Comparison of ENCODE assay signal across 16 cellular contexts in the genomic region with DNA sequence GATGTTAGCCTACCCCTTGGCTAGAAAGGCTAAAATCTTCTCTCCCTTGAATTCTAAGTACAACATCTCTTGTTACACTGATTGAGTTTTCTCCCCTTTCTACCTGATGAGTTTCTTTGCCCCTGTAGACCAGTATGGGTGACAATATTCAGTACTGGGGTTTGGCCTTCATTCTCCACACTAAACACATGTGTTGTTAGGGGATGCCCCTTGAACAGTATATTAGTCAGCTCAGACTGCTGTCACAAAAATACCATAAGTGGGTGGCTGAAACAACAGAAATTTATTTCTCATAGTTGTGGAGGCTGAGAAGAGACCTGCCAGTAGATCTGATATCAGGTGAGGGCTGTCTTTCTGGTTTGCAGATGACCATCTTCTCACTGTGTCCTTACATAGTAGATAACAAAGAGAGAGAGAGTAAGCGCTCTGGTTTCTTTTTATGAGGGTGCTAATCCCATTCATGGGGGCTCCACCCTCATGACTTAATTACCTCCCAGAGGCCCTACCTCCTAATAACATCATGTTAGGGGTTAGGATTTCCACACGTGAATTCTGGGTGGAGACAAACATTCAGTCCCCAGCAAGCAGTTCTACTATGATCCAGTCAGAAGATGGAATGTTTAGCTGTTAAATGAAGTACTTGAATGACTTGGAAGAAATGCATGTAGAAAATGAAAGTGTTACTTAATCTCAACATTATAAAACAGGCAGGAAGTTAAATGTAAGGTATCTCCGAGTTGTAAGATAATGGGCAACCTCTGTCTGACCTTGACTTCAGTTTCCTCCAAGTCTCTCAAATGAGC. TPM values are rescaled to one million over a fixed set of nuclear protein-coding genes. Genes with fewer than 3 reads are reported as not detected.
DNase-seq lines count a peak whose midpoint lies in the region; ATAC-seq, FAIRE-seq and TF ChIP-seq lines count a peak whose summit lies in the region.
"Had no signal": no experiment of that assay in that cellular context is flagged by ENCODE, and none has a peak within 500 bp of the region (broad histone marks: within the 10 kb centered on the region; RNA-seq: fewer than 3 reads in every experiment).

No MANE protein-coding gene starts in this region.

- H3K4me3 ChIP-seq in pancreas (no peak overlapping the region), neuronal stem cell (ENCODE audit: low read length in 2 of 2) (no peak overlapping the region), right atrium auricular region (no peak overlapping the region)
- H3K4me3 ChIP-seq: MG63, mucosa of descending colon, suprapubic skin had no signal

- H4K8ac ChIP-seq in neuronal stem cell (ENCODE audit: low read depth, low read length) = no peak overlapping the region

- H3K9me3 ChIP-seq in pancreas = no peaks in the 10 kb centered on the region
- no peaks in the 10 kb centered on the region for H3K9me3 ChIP-seq in neuronal stem cell (replicated peaks in 1 of 2; ENCODE audit: control insufficient read depth in 2 of 2, insufficient read depth in 1 of 2, low read depth in 1 of 2, low read length in 2 of 2)
- H3K9me3 ChIP-seq in right atrium auricular region = no peaks in the 10 kb centered on the region
- H3K9me3 ChIP-seq: MG63, mucosa of descending colon, suprapubic skin had no signal

- no peak overlapping the region for H3K9ac ChIP-seq in neuronal stem cell (ENCODE audit: low read depth, low read length, poor library complexity)

- H3K27ac Mint-ChIP-seq in activated CD4-positive, alpha-beta T cell treated with anti-CD3 and anti-CD28 coated beads, Interleukin-2, amount 10 ng/mL, durations not matched to agents 24 days and 14 days = peak overlapping the region; percentile 79

- H3K4me2 ChIP-seq in neuronal stem cell (ENCODE audit: insufficient read depth, low read length, poor library complexity, severe bottlenecking) = no peak overlapping the region

- H2AK5ac ChIP-seq in neuronal stem cell (ENCODE audit: low read depth, low read length) = no peak overlapping the region

- FAIRE-seq in pancreas (lab: Jason Lieb, UNC) = no peak
- FAIRE-seq: A204.1 had no signal

- no peak overlapping the region for H3K23ac ChIP-seq in neuronal stem cell (ENCODE audit: low read depth, low read length, poor library complexity)

- H3K14ac ChIP-seq in neuronal stem cell (ENCODE audit: low read length) = no peak overlapping the region

- peaks cover 12% of the 10 kb centered on the region for H3K4me1 Mint-ChIP-seq in activated CD4-positive, alpha-beta T cell treated with anti-CD3 and anti-CD28 coated beads, Interleukin-2, amount 10 ng/mL, durations not matched to agents 24 days and 14 days

- H3K36me3 Mint-ChIP-seq in activated CD4-positive, alpha-beta T cell treated with anti-CD3 and anti-CD28 coated beads, Interleukin-2, amount 10 ng/mL, durations not matched to agents 24 days and 14 days (ENCODE audit: low read depth) = peaks cover 48% of the 10 kb centered on the region

- no peak for DNase-seq in activated CD4-positive, alpha-beta T cell treated with anti-CD3 and anti-CD28 coated beads, Interleukin-2, amount 10 ng/mL, durations not matched to agents 24 days and 14 days
- no peak for DNase-seq in activated CD4-positive, alpha-beta T cell treated with anti-CD3 and anti-CD28 coated beads, Interleukin-2, amount 50 U/mL, for 1 hour
- DNase-seq in pancreas (no peak), neuronal stem cell (ENCODE audit: low spot score) (no peak), anterior cingulate cortex (lab: John Stamatoyannopoulos, UW) (no peak), right atrium auricular region (ENCODE audit: low spot score) (no peak)
- DNase-seq: MG63, mucosa of descending colon, NCI-H446, retina, RPMI8226, T1000 had no signal

- no peak overlapping the region for H2BK120ac ChIP-seq in neuronal stem cell (ENCODE audit: low read depth, low read length)

- no peak overlapping the region for H2BK5ac ChIP-seq in neuronal stem cell (ENCODE audit: low read length)

- no peaks in the 10 kb centered on the region for H3K27me3 ChIP-seq in pancreas
- no peaks in the 10 kb centered on the region for H3K27me3 ChIP-seq in neuronal stem cell (ENCODE audit: control insufficient read depth in 3 of 3, insufficient read depth in 3 of 3, low read depth in 1 of 3, low read length in 3 of 3)
- no peaks in the 10 kb centered on the region for H3K27me3 ChIP-seq in right atrium auricular region
- H3K27me3 ChIP-seq: MG63, suprapubic skin had no signal

- no peak overlapping the region for H3K4me3 Mint-ChIP-seq in activated CD4-positive, alpha-beta T cell treated with anti-CD3 and anti-CD28 coated beads, Interleukin-2, amount 10 ng/mL, durations not matched to agents 24 days and 14 days

- no peak overlapping the region for H3K18ac ChIP-seq in neuronal stem cell (ENCODE audit: low read length)

- no peak overlapping the region for H2BK12ac ChIP-seq in neuronal stem cell (ENCODE audit: low read length)

- H3K27me3 Mint-ChIP-seq in activated CD4-positive, alpha-beta T cell treated with anti-CD3 and anti-CD28 coated beads, Interleukin-2, amount 10 ng/mL, durations not matched to agents 24 days and 14 days = no peaks in the 10 kb centered on the region

- intact Hi-C loops in activated CD4-positive, alpha-beta T cell treated with anti-CD3 and anti-CD28 coated beads, Interleukin-2, amount 10 ng/mL, durations not matched to agents 24 days and 14 days (cut with micrococcal nuclease) = loop anchor here (1.0 to 5.0 kb wide), 3 partner anchors 16 to 203 kb away; a partner anchor contains a TSS
- intact Hi-C loops in pancreas (cut with DNase I) = no loop called here

- H3K36me3 ChIP-seq in pancreas (peaks cover 5 to 30% (median 13%) of the 10 kb centered on the region in 3 donors), neuronal stem cell (replicated peaks in 1 of 2; ENCODE audit: control insufficient read depth in 2 of 2, insufficient read depth in 2 of 2, low read length in 2 of 2) (peaks cover 8 to 85% of the 10 kb centered on the region in 2 donors), right atrium auricular region (peaks cover 28% of the 10 kb centered on the region)
- H3K36me3 ChIP-seq: MG63 had no signal

- H2AFZ ChIP-seq in neuronal stem cell (ENCODE audit: low read length) = no peak overlapping the region

- WGBS in pancreas, 2 donors = 54 to 64% methylated on average over 3 of the region's 3 CpGs
- WGBS in neuronal stem cell (ENCODE audit: extremely low coverage in 2 of 2, insufficient read length in 2 of 2, insufficient replicate concordance in 1 of 2), 2 donors = no CpG with 5 or more reads among the region's 3 CpGs

- no peak overlapping the region for H4K91ac ChIP-seq in neuronal stem cell (ENCODE audit: low read depth, low read length, poor library complexity)

- ATAC-seq in GM21423 (IDR thresholded peaks at IDR 0.05; ENCODE audit: unreplicated experiment) = peak; percentile 73
- ATAC-seq in HG03066 (IDR thresholded peaks at IDR 0.05; ENCODE audit: low read depth, unreplicated experiment) = peak; percentile 48
- ATAC-seq in pancreas = no peak
- ATAC-seq: mucosa of descending colon had no signal

- H3K9me3 Mint-ChIP-seq in activated CD4-positive, alpha-beta T cell treated with anti-CD3 and anti-CD28 coated beads, Interleukin-2, amount 10 ng/mL, durations not matched to agents 24 days and 14 days = peaks cover 5% of the 10 kb centered on the region

- no peak overlapping the region for H2BK15ac ChIP-seq in neuronal stem cell (ENCODE audit: low read length)

- H3K27ac ChIP-seq in pancreas = peak overlapping the region in 3 of 4 donors; percentile 6 to 80 (median 73)
- H3K27ac ChIP-seq in neuronal stem cell (replicated peaks; ENCODE audit: low read length) = no peak overlapping the region
- no peak overlapping the region for H3K27ac ChIP-seq in right atrium auricular region
- H3K27ac ChIP-seq: suprapubic skin had no signal

- no peaks in the 10 kb centered on the region for H3K79me1 ChIP-seq in neuronal stem cell (ENCODE audit: low read depth, low read length)

- peaks cover 31 to 48% (median 32%) of the 10 kb centered on the region in 3 donors for H3K4me1 ChIP-seq in pancreas
- H3K4me1 ChIP-seq in neuronal stem cell (ENCODE audit: control insufficient read depth in 2 of 2, insufficient read depth in 1 of 2, low read depth in 1 of 2, low read length in 2 of 2) = no peaks in the 10 kb centered on the region
- peaks cover 0 to 16% of the 10 kb centered on the region in 2 donors for H3K4me1 ChIP-seq in right atrium auricular region
- H3K4me1 ChIP-seq: suprapubic skin had no signal

- TF ChIP-seq CTCF in pancreas (IDR thresholded peaks at IDR 0.05) = no peak
- TF ChIP-seq CTCF in right atrium auricular region (IDR thresholded peaks at IDR 0.05) = no peak

- H3K4ac ChIP-seq in neuronal stem cell (ENCODE audit: low read length) = no peak overlapping the region

RNA-seq across cellular contexts. Expression of a gene that starts 17.5 kb away (rescaled TPM):
- total RNA-seq in activated CD4-positive, alpha-beta T cell treated with anti-CD3 and anti-CD28 coated beads, Interleukin-2, amount 10 ng/mL, durations not matched to agents 24 days and 14 days = 6.4 and 7.3 TPM in 2 replicates
- total RNA-seq in pancreas (10 to 100 TPM; 18.7 to 34.8 (median 28.4) TPM), right atrium auricular region (10 to 100 TPM; 45.3 to 66.9 TPM)
- polyA plus RNA-seq in pancreas = 10 to 100 TPM in 1 of 2 donors, 1 to 10 TPM in 1; 7.4 to 16.5 TPM
- polyA plus RNA-seq in neuronal stem cell (2013, experiment 1 of 2) = 3.6 TPM
- 3.6 TPM for polyA plus RNA-seq in neuronal stem cell (2013, experiment 2 of 2)

Comparison
In these comparisons a context has a peak if more than half of its experiments do, and no peak if none do; other contexts are left out.
1. ATAC-seq: peak in GM21423 (single experiment) and HG03066 (single experiment); none in pancreas (0 of 4).
2. H3K27ac ChIP-seq: peak in pancreas (3 of 4); none in neuronal stem cell (single experiment) and right atrium auricular region (0 of 2).